ENCODE assay signal across 9 cellular contexts in the genomic region with DNA sequence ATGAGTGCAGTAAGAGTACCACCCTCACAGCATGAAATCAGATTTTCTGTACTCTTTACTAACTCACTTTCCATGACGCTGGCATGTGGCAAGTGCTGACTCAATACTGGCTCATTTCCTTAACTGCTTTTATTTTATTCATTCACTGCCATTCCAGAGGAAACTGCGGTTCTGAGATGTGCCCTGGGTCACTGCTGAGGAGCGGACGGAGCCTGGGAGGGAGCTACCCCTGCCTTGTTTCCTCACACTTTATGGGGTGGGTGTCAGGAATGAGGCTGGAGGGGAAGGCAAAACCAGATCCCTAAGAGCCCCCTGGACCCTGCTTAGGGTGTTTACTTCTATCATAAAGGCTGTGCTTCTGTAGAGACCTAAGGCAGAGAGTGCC. TPM values are rescaled to one million over a fixed set of nuclear protein-coding genes. Genes with fewer than 3 reads are reported as not detected.
DNase-seq lines count a peak whose midpoint lies in the region; ATAC-seq and TF ChIP-seq lines count a peak whose summit lies in the region.
"Had no signal": no experiment of that assay in that cellular context is flagged by ENCODE, and none has a peak within 500 bp of the region (broad histone marks: within the 10 kb centered on the region; RNA-seq: fewer than 3 reads in every experiment).

No MANE protein-coding gene starts in this region.

- no peak overlapping the region for H2AFZ ChIP-seq in HCT116 (ENCODE audit: low read depth, low read length, poor library complexity, severe bottlenecking)
- no peak overlapping the region for H2AFZ ChIP-seq in neuronal stem cell (ENCODE audit: low read length)

- no peak for TF ChIP-seq CTCF in HCT116 (IDR thresholded peaks at IDR 0.05 in 2 of 3, conservative IDR thresholded peaks at IDR 0.05 in 1 of 3; ENCODE audit: borderline replicate concordance in 1 of 3, insufficient read depth in 1 of 3, low read depth in 2 of 3, low read length in 2 of 3)

- peak; percentile 97 for DNase-seq in HCT116 (ENCODE audit: low read depth, low spot score)
- peak; percentile 36 for DNase-seq in epidermal melanocyte (ENCODE audit: insufficient read length, low spot score)
- DNase-seq in stimulated activated CD4-positive, alpha-beta T cell treated with anti-CD3 and anti-CD28 coated beads, Interleukin-4, amount 100 ng/mL, for 1 hour: peak; percentile 18
- DNase-seq in NCI-H187 (lab: John Stamatoyannopoulos, UW): no peak
- DNase-seq in hippocampal formation (lab: John Stamatoyannopoulos, UW): no peak
- no peak for DNase-seq in neuronal stem cell (ENCODE audit: low spot score)
- DNase-seq: lower lobe of right lung had no signal

- peak overlapping the region; percentile 55 for H3K27ac Mint-ChIP-seq in T-helper 1 cell treated with Interleukin-12 subunit alpha and Interleukin-12 subunit beta and Interleukin-4 antibody, amounts not matched to agents 30 μg/mL and 1 μg/mL, for 36 hours

- no peak overlapping the region for H2BK15ac ChIP-seq in neuronal stem cell (ENCODE audit: low read length)

- peak overlapping the region; percentile 65 for H3K9ac ChIP-seq in HCT116 (ENCODE audit: low read length)
- no peak overlapping the region for H3K9ac ChIP-seq in neuronal stem cell (ENCODE audit: low read depth, low read length, poor library complexity)

- 0 out of 2 replicates have a peak, but pooled peaks cover 10% of the 10 kb centered on the region for H3K79me2 ChIP-seq in HCT116 (ENCODE audit: insufficient read depth, low read length)

- H3K36me3 Mint-ChIP-seq in T-helper 1 cell treated with Interleukin-12 subunit alpha and Interleukin-12 subunit beta and Interleukin-4 antibody, amounts not matched to agents 30 μg/mL and 1 μg/mL, for 36 hours (ENCODE audit: low read depth): peaks cover 2% of the 10 kb centered on the region

- no peak overlapping the region for H3K4ac ChIP-seq in neuronal stem cell (ENCODE audit: low read length)

- H3K4me1 ChIP-seq in HCT116 (ENCODE audit: control insufficient read depth in 1 of 2, insufficient read depth in 2 of 2, low read length in 2 of 2) (peaks cover 53 to 99% of the 10 kb centered on the region in 2 experiments), neuronal stem cell (ENCODE audit: control insufficient read depth in 2 of 2, insufficient read depth in 1 of 2, low read depth in 1 of 2, low read length in 2 of 2) (no peaks in the 10 kb centered on the region)

- H3K27me3 ChIP-seq in HCT116 (ENCODE audit: insufficient read depth, low read length): no peaks in the 10 kb centered on the region
- H3K27me3 ChIP-seq in neuronal stem cell (ENCODE audit: control insufficient read depth in 3 of 3, insufficient read depth in 3 of 3, low read depth in 1 of 3, low read length in 3 of 3): no peaks in the 10 kb centered on the region

- H3K9me3 Mint-ChIP-seq in T-helper 1 cell treated with Interleukin-12 subunit alpha and Interleukin-12 subunit beta and Interleukin-4 antibody, amounts not matched to agents 30 μg/mL and 1 μg/mL, for 36 hours: no peaks in the 10 kb centered on the region

- no peaks in the 10 kb centered on the region for H3K79me1 ChIP-seq in neuronal stem cell (ENCODE audit: low read depth, low read length)

- peaks cover 55% of the 10 kb centered on the region for H3K4me1 Mint-ChIP-seq in T-helper 1 cell treated with Interleukin-12 subunit alpha and Interleukin-12 subunit beta and Interleukin-4 antibody, amounts not matched to agents 30 μg/mL and 1 μg/mL, for 36 hours (ENCODE audit: low read depth)

- H3K9me2 ChIP-seq in HCT116 (ENCODE audit: insufficient read depth): no peaks in the 10 kb centered on the region

- H3K4me2 ChIP-seq in HCT116 (ENCODE audit: low read length): peak overlapping the region; percentile 80
- H3K4me2 ChIP-seq in neuronal stem cell (ENCODE audit: insufficient read depth, low read length, poor library complexity, severe bottlenecking): no peak overlapping the region

- CTCF ChIA-PET in HCT116 (lab: Charles Lee): interaction anchor here (1.0 to 2.4 kb wide), 2 partner anchors 19 to 109 kb away, joined by 5 to 11 read pairs; no protein-coding TSS in a partner anchor

- H3K9me3 ChIP-seq in HCT116 (ENCODE audit: control insufficient read depth in 1 of 2, insufficient read depth in 1 of 2, low read depth in 1 of 2, low read length in 2 of 2): no peaks in the 10 kb centered on the region
- H3K9me3 ChIP-seq in neuronal stem cell (replicated peaks in 1 of 2; ENCODE audit: control insufficient read depth in 2 of 2, insufficient read depth in 1 of 2, low read depth in 1 of 2, low read length in 2 of 2): no peaks in the 10 kb centered on the region
- H3K9me3 ChIP-seq: lower lobe of right lung had no signal

- no peak overlapping the region for H2BK5ac ChIP-seq in neuronal stem cell (ENCODE audit: low read length)

- H3K14ac ChIP-seq in neuronal stem cell (ENCODE audit: low read length): no peak overlapping the region

- no peak overlapping the region for H3K18ac ChIP-seq in neuronal stem cell (ENCODE audit: low read length)

- peak; percentile 78 for ATAC-seq in HCT116
- ATAC-seq in GM21360 (IDR thresholded peaks at IDR 0.05; ENCODE audit: unreplicated experiment): no peak

- TF ChIP-seq RAD21 in HCT116 (IDR thresholded peaks at IDR 0.05; ENCODE audit: low read depth): no peak

- H4K20me1 ChIP-seq in HCT116 (ENCODE audit: insufficient read depth): no peaks in the 10 kb centered on the region

- no peak overlapping the region for H4K8ac ChIP-seq in neuronal stem cell (ENCODE audit: low read depth, low read length)

- H3K36me3 ChIP-seq in HCT116 (ENCODE audit: control insufficient read depth in 1 of 2, insufficient read depth in 2 of 2, low read length in 2 of 2) (0 out of 4 replicates have a peak, but pooled peaks cover 0 to 5% of the 10 kb centered on the region in 2 experiments), neuronal stem cell (replicated peaks in 1 of 2; ENCODE audit: control insufficient read depth in 2 of 2, insufficient read depth in 2 of 2, low read length in 2 of 2) (no peaks in the 10 kb centered on the region)
- H3K36me3 ChIP-seq: lower lobe of right lung had no signal

- H3K4me3 Mint-ChIP-seq in T-helper 1 cell treated with Interleukin-12 subunit alpha and Interleukin-12 subunit beta and Interleukin-4 antibody, amounts not matched to agents 30 μg/mL and 1 μg/mL, for 36 hours: peak overlapping the region; percentile 32

- no peak for TF ChIP-seq POLR2A in HCT116 (IDR thresholded peaks at IDR 0.05; ENCODE audit: borderline replicate concordance, extremely low read depth, insufficient read depth, insufficient read length)

- no peak overlapping the region for H2BK120ac ChIP-seq in neuronal stem cell (ENCODE audit: low read depth, low read length)

- H4K91ac ChIP-seq in neuronal stem cell (ENCODE audit: low read depth, low read length, poor library complexity): no peak overlapping the region

- no peak overlapping the region for H3K23ac ChIP-seq in neuronal stem cell (ENCODE audit: low read depth, low read length, poor library complexity)

- H3K27ac ChIP-seq in HCT116 (ENCODE audit: low read depth, low read length) (peak overlapping the region; percentile 80), neuronal stem cell (replicated peaks; ENCODE audit: low read length) (no peak overlapping the region)
- H3K27ac ChIP-seq: lower lobe of right lung had no signal

- no CpG with 5 or more reads among the region's 4 CpGs for WGBS in neuronal stem cell (ENCODE audit: extremely low coverage in 2 of 2, insufficient read length in 2 of 2, insufficient replicate concordance in 1 of 2), 2 donors

- no peaks in the 10 kb centered on the region for H3K27me3 Mint-ChIP-seq in T-helper 1 cell treated with Interleukin-12 subunit alpha and Interleukin-12 subunit beta and Interleukin-4 antibody, amounts not matched to agents 30 μg/mL and 1 μg/mL, for 36 hours (ENCODE audit: low read depth)

- RAD21 ChIA-PET in HCT116 (lab: Charles Lee; ENCODE audit: low non-redundant PET in 1 of 2, low total read pairs in 2 of 2, uncharacterized antibody in 2 of 2, unreplicated experiment in 2 of 2): interaction anchor here (1.0 to 1.5 kb wide), 2 partner anchors 14 to 19 kb away, joined by 3 to 4 read pairs; partner anchors contain the start of gene NT5E (in 1 of the 2)

- POLR2A ChIA-PET in HCT116 (lab: Charles Lee): interaction anchor here (1.0 to 3.4 kb wide), 15 partner anchors 9 to 214 kb away, joined by 3 to 45 read pairs (median 5); partner anchors contain the start of gene NT5E

- BruUV-seq in HCT116 (replicated peaks; lab: Mats Ljungman, UMichigan): no TSS peak

- peak overlapping the region; percentile 15 to 46 for H3K4me3 ChIP-seq in HCT116 (replicated peaks in 1 of 2; ENCODE audit: low read depth in 1 of 2, low read length in 2 of 2)
- no peak overlapping the region for H3K4me3 ChIP-seq in neuronal stem cell (ENCODE audit: low read length in 2 of 2)
- H3K4me3 ChIP-seq: lower lobe of right lung had no signal

- no peak overlapping the region for H2AK5ac ChIP-seq in neuronal stem cell (ENCODE audit: low read depth, low read length)

- intact Hi-C loops in HCT116 (cut with micrococcal nuclease): loop anchor here (1.0 to 10.0 kb wide), 2 partner anchors 103 to 211 kb away; no protein-coding TSS in a partner anchor

- no peak overlapping the region for H2BK12ac ChIP-seq in neuronal stem cell (ENCODE audit: low read length)

TF ChIP-seq in HCT116, 20 proteins besides CTCF, POLR2A, EP300 and RAD21 (continues in another document):
- TF ChIP-seq, protein P1, sequence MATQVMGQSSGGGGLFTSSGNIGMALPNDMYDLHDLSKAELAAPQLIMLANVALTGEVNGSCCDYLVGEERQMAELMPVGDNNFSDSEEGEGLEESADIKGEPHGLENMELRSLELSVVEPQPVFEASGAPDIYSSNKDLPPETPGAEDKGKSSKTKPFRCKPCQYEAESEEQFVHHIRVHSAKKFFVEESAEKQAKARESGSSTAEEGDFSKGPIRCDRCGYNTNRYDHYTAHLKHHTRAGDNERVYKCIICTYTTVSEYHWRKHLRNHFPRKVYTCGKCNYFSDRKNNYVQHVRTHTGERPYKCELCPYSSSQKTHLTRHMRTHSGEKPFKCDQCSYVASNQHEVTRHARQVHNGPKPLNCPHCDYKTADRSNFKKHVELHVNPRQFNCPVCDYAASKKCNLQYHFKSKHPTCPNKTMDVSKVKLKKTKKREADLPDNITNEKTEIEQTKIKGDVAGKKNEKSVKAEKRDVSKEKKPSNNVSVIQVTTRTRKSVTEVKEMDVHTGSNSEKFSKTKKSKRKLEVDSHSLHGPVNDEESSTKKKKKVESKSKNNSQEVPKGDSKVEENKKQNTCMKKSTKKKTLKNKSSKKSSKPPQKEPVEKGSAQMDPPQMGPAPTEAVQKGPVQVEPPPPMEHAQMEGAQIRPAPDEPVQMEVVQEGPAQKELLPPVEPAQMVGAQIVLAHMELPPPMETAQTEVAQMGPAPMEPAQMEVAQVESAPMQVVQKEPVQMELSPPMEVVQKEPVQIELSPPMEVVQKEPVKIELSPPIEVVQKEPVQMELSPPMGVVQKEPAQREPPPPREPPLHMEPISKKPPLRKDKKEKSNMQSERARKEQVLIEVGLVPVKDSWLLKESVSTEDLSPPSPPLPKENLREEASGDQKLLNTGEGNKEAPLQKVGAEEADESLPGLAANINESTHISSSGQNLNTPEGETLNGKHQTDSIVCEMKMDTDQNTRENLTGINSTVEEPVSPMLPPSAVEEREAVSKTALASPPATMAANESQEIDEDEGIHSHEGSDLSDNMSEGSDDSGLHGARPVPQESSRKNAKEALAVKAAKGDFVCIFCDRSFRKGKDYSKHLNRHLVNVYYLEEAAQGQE (IDR thresholded peaks at IDR 0.05; ENCODE audit: low read depth): no peak

RNA-seq across cellular contexts. Expression of gene NT5E, which starts 14.4 kb away (rescaled TPM):
- total RNA-seq in HCT116 (2021; ENCODE audit: unreplicated experiment): 68.2 TPM
- polyA plus RNA-seq in HCT116 (2012): 86.0 and 100 TPM in 2 replicates
- not detected for polyA plus RNA-seq in neuronal stem cell (2013, experiment 1 of 2)
- not detected for polyA plus RNA-seq in neuronal stem cell (2013, experiment 2 of 2)

Comparison
In these comparisons a context has a peak if more than half of its experiments do, and no peak if none do; other contexts are left out.
1. DNase-seq: peak in HCT116 (single experiment), epidermal melanocyte (single experiment) and stimulated activated CD4-positive, alpha-beta T cell treated with anti-CD3 and anti-CD28 coated beads, Interleukin-4, amount 100 ng/mL, for 1 hour (single experiment); none in NCI-H187 (0 of 2), hippocampal formation (0 of 2) and neuronal stem cell (single experiment).
2. H3K4me3 ChIP-seq: peak in HCT116 (2 of 2); none in neuronal stem cell (0 of 2).